8 cellular contexts compared by ENCODE assay signal in genomic region chr2:70191244-70191735, GRCh38. TPM values are rescaled to one million over a fixed set of nuclear protein-coding genes. Genes with fewer than 3 reads are reported as not detected.
A peak's percentile ranks its signal among the peaks of the same experiment; 100 is the strongest.
DNase-seq lines count a peak whose midpoint lies in the region; ATAC-seq, FAIRE-seq and TF ChIP-seq lines count a peak whose summit lies in the region.

No MANE protein-coding gene starts in this region.

- H3K4me1 Mint-ChIP-seq in T-helper 2 cell treated with Interferon-gamma antibody and Interleukin-4, amounts not matched to agents 5 μg/mL and 100 μg/mL, for 36 hours (ENCODE audit: low read depth): peaks cover 16% of the 10 kb centered on the region
- peaks cover 14% of the 10 kb centered on the region for H3K4me1 Mint-ChIP-seq in activated naive CD8-positive, alpha-beta T cell treated with anti-CD3 and anti-CD28 coated beads, Interleukin-2, amount 10 ng/mL, durations not matched to agents 7 days and 5 days

- POLR2A ChIA-PET in activated naive CD8-positive, alpha-beta T cell treated with anti-CD3 and anti-CD28 coated beads, Interleukin-2, amount 10 ng/mL, durations not matched to agents 7 days and 5 days (lab: Charles Lee): interaction anchor here (0.6 to 2.4 kb wide), 23 partner anchors 10 to 298 kb away, joined by 3 to 29 read pairs (median 4); partner anchors contain the start of genes MXD1, PCBP1, PCYOX1 and SNRNP27

- no peak for ATAC-seq in activated naive CD8-positive, alpha-beta T cell treated with anti-CD3 and anti-CD28 coated beads, Interleukin-2, amount 10 ng/mL, durations not matched to agents 7 days and 5 days (ENCODE audit: low read depth)
- no peak for ATAC-seq in GM19397 (IDR thresholded peaks at IDR 0.05; ENCODE audit: unreplicated experiment)

- no peaks in the 10 kb centered on the region for H4K20me1 ChIP-seq in keratinocyte (ENCODE audit: control insufficient read depth, extremely low read depth, insufficient read depth, low read length)

- no peaks in the 10 kb centered on the region for H3K9me1 ChIP-seq in keratinocyte (ENCODE audit: control insufficient read depth, extremely low read depth, insufficient read depth, low read length)

- peaks cover 5% of the 10 kb centered on the region for H3K36me3 Mint-ChIP-seq in T-helper 2 cell treated with Interferon-gamma antibody and Interleukin-4, amounts not matched to agents 5 μg/mL and 100 μg/mL, for 36 hours (ENCODE audit: low read depth)
- no peaks in the 10 kb centered on the region for H3K36me3 Mint-ChIP-seq in activated naive CD8-positive, alpha-beta T cell treated with anti-CD3 and anti-CD28 coated beads, Interleukin-2, amount 10 ng/mL, durations not matched to agents 7 days and 5 days

- peak overlapping the region; percentile 92 for H3K4me3 Mint-ChIP-seq in T-helper 2 cell treated with Interferon-gamma antibody and Interleukin-4, amounts not matched to agents 5 μg/mL and 100 μg/mL, for 36 hours
- H3K4me3 Mint-ChIP-seq in activated naive CD8-positive, alpha-beta T cell treated with anti-CD3 and anti-CD28 coated beads, Interleukin-2, amount 10 ng/mL, durations not matched to agents 7 days and 5 days: peak overlapping the region; percentile 95

- H3K36me3 ChIP-seq in keratinocyte (ENCODE audit: control insufficient read depth in 2 of 2, extremely low read depth in 1 of 2, insufficient read depth in 2 of 2, low read length in 2 of 2) (no peaks in the 10 kb centered on the region), subcutaneous abdominal adipose tissue (ENCODE audit: control insufficient read depth in 5 of 5, insufficient read depth in 5 of 5, low read length in 5 of 5) (no peaks in the 10 kb centered on the region)

- H3K27ac ChIP-seq in keratinocyte (ENCODE audit: control insufficient read depth, insufficient read depth, low read length) (peak overlapping the region; percentile 91), subcutaneous abdominal adipose tissue (ENCODE audit: low read depth, low read length) (peak overlapping the region; percentile 94)

- no peak for FAIRE-seq in keratinocyte (lab: Jason Lieb, UNC)

- H2AFZ ChIP-seq in keratinocyte (ENCODE audit: control insufficient read depth, low read length): peak overlapping the region; percentile 78

- no peaks in the 10 kb centered on the region for H3K9me3 Mint-ChIP-seq in T-helper 2 cell treated with Interferon-gamma antibody and Interleukin-4, amounts not matched to agents 5 μg/mL and 100 μg/mL, for 36 hours
- no peaks in the 10 kb centered on the region for H3K9me3 Mint-ChIP-seq in activated naive CD8-positive, alpha-beta T cell treated with anti-CD3 and anti-CD28 coated beads, Interleukin-2, amount 10 ng/mL, durations not matched to agents 7 days and 5 days

- H3K27ac Mint-ChIP-seq in T-helper 2 cell treated with Interferon-gamma antibody and Interleukin-4, amounts not matched to agents 5 μg/mL and 100 μg/mL, for 36 hours: peak overlapping the region; percentile 99
- peak overlapping the region; percentile 99 for H3K27ac Mint-ChIP-seq in activated naive CD8-positive, alpha-beta T cell treated with anti-CD3 and anti-CD28 coated beads, Interleukin-2, amount 10 ng/mL, durations not matched to agents 7 days and 5 days

- H3K27me3 ChIP-seq in keratinocyte (ENCODE audit: control insufficient read depth, extremely low read depth, insufficient read depth, low read length) (no peaks in the 10 kb centered on the region), subcutaneous abdominal adipose tissue (ENCODE audit: control insufficient read depth in 5 of 5, insufficient read depth in 4 of 5, low read length in 5 of 5) (no peaks in the 10 kb centered on the region)

- H3K4me2 ChIP-seq in keratinocyte (ENCODE audit: control insufficient read depth, extremely low read depth, insufficient read depth, low read depth, low read length): peak overlapping the region; percentile 97

- no peaks in the 10 kb centered on the region for H3K79me2 ChIP-seq in keratinocyte (ENCODE audit: control insufficient read depth, insufficient read depth, low read length)

- DNase-seq in T-helper 2 cell treated with Interferon-gamma antibody and Interleukin-4, amounts not matched to agents 5 μg/mL and 100 μg/mL, for 36 hours (ENCODE audit: low spot score): no peak
- no peak for DNase-seq in T-helper 2 cell
- DNase-seq in activated naive CD8-positive, alpha-beta T cell treated with anti-CD3 and anti-CD28 coated beads, Interleukin-2, amount 10 ng/mL, durations not matched to agents 7 days and 5 days: no peak
- DNase-seq in keratinocyte (ENCODE audit: low read depth, low spot score): no peak
- no peak for DNase-seq in DMS53 treated with DMSO at 0.1 percent for 48 hours (lab: John Stamatoyannopoulos, UW; ENCODE audit: unreplicated experiment)
- no peak for DNase-seq in COR-L47 (lab: John Stamatoyannopoulos, UW)

- peak overlapping the region; percentile 23 to 72 (median 65) for H3K4me3 ChIP-seq in keratinocyte (ENCODE audit: control insufficient read depth in 2 of 3, extremely low read depth in 1 of 3, insufficient read depth in 2 of 3, low read depth in 1 of 3, low read length in 3 of 3)
- peak overlapping the region; percentile 64 to 97 (median 90) for H3K4me3 ChIP-seq in subcutaneous abdominal adipose tissue (ENCODE audit: low read depth in 1 of 5, low read length in 5 of 5)

- dilution Hi-C loops in keratinocyte (cut with MboI; ENCODE audit: extremely low pct_ligation_motif_present, low sequenced_read_pairs): no loop called here

- peaks cover 9% of the 10 kb centered on the region for H3K4me1 ChIP-seq in keratinocyte (ENCODE audit: control insufficient read depth, extremely low read depth, insufficient read depth, low read length)
- H3K4me1 ChIP-seq in subcutaneous abdominal adipose tissue (ENCODE audit: control insufficient read depth in 5 of 5, insufficient read depth in 5 of 5, low read length in 5 of 5): peaks cover 0 to 13% (median 4%) of the 10 kb centered on the region in 5 donors

- no peak for TF ChIP-seq CTCF in keratinocyte (optimal IDR thresholded peaks at IDR 0.05 in 1 of 3, IDR thresholded peaks at IDR 0.05 in 1 of 3, conservative IDR thresholded peaks at IDR 0.05 in 1 of 3; ENCODE audit: extremely low read depth in 1 of 3, insufficient read depth in 2 of 3, low read length in 3 of 3)

- H3K9me3 ChIP-seq in keratinocyte (ENCODE audit: control insufficient read depth, low read depth, low read length) (no peaks in the 10 kb centered on the region), subcutaneous abdominal adipose tissue (ENCODE audit: control insufficient read depth in 5 of 5, low read length in 5 of 5) (no peaks in the 10 kb centered on the region)

- H3K27me3 Mint-ChIP-seq in T-helper 2 cell treated with Interferon-gamma antibody and Interleukin-4, amounts not matched to agents 5 μg/mL and 100 μg/mL, for 36 hours (ENCODE audit: low read depth): no peaks in the 10 kb centered on the region
- H3K27me3 Mint-ChIP-seq in activated naive CD8-positive, alpha-beta T cell treated with anti-CD3 and anti-CD28 coated beads, Interleukin-2, amount 10 ng/mL, durations not matched to agents 7 days and 5 days: peaks cover 2% of the 10 kb centered on the region

- peak overlapping the region; percentile 82 for H3K9ac ChIP-seq in keratinocyte (ENCODE audit: control insufficient read depth, extremely low read depth, insufficient read depth, low read length)
- peak overlapping the region; percentile 17 to 93 (median 86) for H3K9ac ChIP-seq in subcutaneous abdominal adipose tissue (ENCODE audit: low read length in 5 of 5)

RNA-seq across cellular contexts. Expression of gene C2orf42, which starts 0.5 kb away (rescaled TPM):
- total RNA-seq in activated naive CD8-positive, alpha-beta T cell treated with anti-CD3 and anti-CD28 coated beads, Interleukin-2, amount 10 ng/mL, durations not matched to agents 7 days and 5 days: 10 to 100 TPM; 30.9 to 33.8 TPM
- 9.3 to 10.3 TPM (median 9.3 TPM) in 3 replicates for polyA plus RNA-seq in keratinocyte
- 5.0 TPM for polyA plus RNA-seq in keratinocyte (2011; ENCODE audit: low read depth)
- 7.0 and 9.4 TPM in 2 replicates for polyA plus RNA-seq in keratinocyte (2011; cell fraction: cytosol; rRNA removed)
- polyA plus RNA-seq in keratinocyte (2011; cell fraction: nucleus; rRNA removed): 10.9 and 11.0 TPM in 2 replicates
- polyA plus RNA-seq in keratinocyte (2012; ENCODE audit: low replicate concordance): 8.9 and 9.8 TPM in 2 replicates
- polyA minus RNA-seq in keratinocyte: 17.1 to 43.4 TPM (median 36.4 TPM) in 3 replicates
- 11.7 TPM for polyA minus RNA-seq in keratinocyte (2011; cell fraction: cytosol; rRNA and poly(A)+ RNA removed)
- polyA minus RNA-seq in keratinocyte (2011; cell fraction: nucleus; rRNA and poly(A)+ RNA removed): 10.3 and 11.9 TPM in 2 replicates

RNA-seq across cellular contexts. Expression of gene TIA1, which starts 57.1 kb away (rescaled TPM):
- 100 to 1,000 TPM; 160 TPM for total RNA-seq in activated naive CD8-positive, alpha-beta T cell treated with anti-CD3 and anti-CD28 coated beads, Interleukin-2, amount 10 ng/mL, durations not matched to agents 7 days and 5 days
- polyA plus RNA-seq in keratinocyte: 30.0 to 79.3 TPM (median 76.3 TPM) in 3 replicates
- 19.8 TPM for polyA plus RNA-seq in keratinocyte (2011; ENCODE audit: low read depth)
- polyA plus RNA-seq in keratinocyte (2011; cell fraction: cytosol; rRNA removed): 13.5 and 33.1 TPM in 2 replicates
- 127 and 154 TPM in 2 replicates for polyA plus RNA-seq in keratinocyte (2011; cell fraction: nucleus; rRNA removed)
- 26.3 and 29.9 TPM in 2 replicates for polyA plus RNA-seq in keratinocyte (2012; ENCODE audit: low replicate concordance)
- 68.5 to 100 TPM (median 68.8 TPM) in 3 replicates for polyA minus RNA-seq in keratinocyte
- polyA minus RNA-seq in keratinocyte (2011; cell fraction: cytosol; rRNA and poly(A)+ RNA removed): 33.8 TPM
- 56.1 and 100 TPM in 2 replicates for polyA minus RNA-seq in keratinocyte (2011; cell fraction: nucleus; rRNA and poly(A)+ RNA removed)
